ENCODE assay signal across 30 cellular contexts in genomic region chr5:27048507-27048906, GRCh38. TPM values are rescaled to one million over a fixed set of nuclear protein-coding genes. Genes with fewer than 3 reads are reported as not detected.
"Had no signal": no experiment of that assay in that cellular context is flagged by ENCODE, and none has a peak within 500 bp of the region (broad histone marks: within the 10 kb centered on the region; RNA-seq: fewer than 3 reads in every experiment).

No MANE protein-coding gene starts in this region.

- H3K36me3 ChIP-seq: breast epithelium, MG63, SJSA1 had no signal

- H3K4me3 ChIP-seq: breast epithelium, MG63, SJSA1 had no signal

- H3K27me3 ChIP-seq: breast epithelium, MG63, SJSA1 had no signal

- H3K27ac Mint-ChIP-seq: activated CD4-positive, alpha-beta memory T cell treated with anti-CD3 and anti-CD28 coated beads for 36 hours; activated CD4-positive, alpha-beta T cell treated with anti-CD3 and anti-CD28 coated beads, Interleukin-2, amount 10 ng/mL, durations not matched to agents 7 days and 5 days; activated naive CD4-positive, alpha-beta T cell treated with anti-CD3 and anti-CD28 coated beads, Interleukin-2, amount 10 ng/mL, durations not matched to agents 7 days and 5 days; activated naive CD8-positive, alpha-beta T cell treated with anti-CD3 and anti-CD28 coated beads for 36 hours; activated T-helper 17 cell treated with anti-CD3 and anti-CD28 coated beads, Interleukin-2, amount 50 U/mL, for 72 hours had no signal

- H3K36me3 Mint-ChIP-seq: activated CD4-positive, alpha-beta memory T cell treated with anti-CD3 and anti-CD28 coated beads for 36 hours; activated naive CD4-positive, alpha-beta T cell treated with anti-CD3 and anti-CD28 coated beads, Interleukin-2, amount 10 ng/mL, durations not matched to agents 7 days and 5 days; activated naive CD8-positive, alpha-beta T cell treated with anti-CD3 and anti-CD28 coated beads for 36 hours had no signal

- H3K4me1 ChIP-seq: breast epithelium, SJSA1 had no signal

- FAIRE-seq: TTC549 had no signal

- H3K27ac ChIP-seq: breast epithelium, SJSA1 had no signal

- H3K27me3 Mint-ChIP-seq: activated CD4-positive, alpha-beta memory T cell treated with anti-CD3 and anti-CD28 coated beads for 36 hours; activated CD4-positive, alpha-beta T cell treated with anti-CD3 and anti-CD28 coated beads, Interleukin-2, amount 10 ng/mL, durations not matched to agents 7 days and 5 days; activated naive CD4-positive, alpha-beta T cell treated with anti-CD3 and anti-CD28 coated beads, Interleukin-2, amount 10 ng/mL, durations not matched to agents 7 days and 5 days; activated naive CD8-positive, alpha-beta T cell treated with anti-CD3 and anti-CD28 coated beads for 36 hours; activated T-helper 17 cell treated with anti-CD3 and anti-CD28 coated beads, Interleukin-2, amount 50 U/mL, for 72 hours had no signal

- DNase-seq: activated CD4-positive, alpha-beta memory T cell treated with anti-CD3 and anti-CD28 coated beads for 36 hours; activated CD4-positive, alpha-beta T cell treated with anti-CD3 and anti-CD28 coated beads, Interleukin-2, amount 10 ng/mL, durations not matched to agents 7 days and 5 days; activated CD4-positive, CD25-positive, alpha-beta regulatory T cell; activated CD8-positive, alpha-beta memory T cell treated with anti-CD3 and anti-CD28 coated beads for 24 hours; activated gamma-delta T cell; activated naive CD4-positive, alpha-beta T cell treated with anti-CD3 and anti-CD28 coated beads, Interleukin-2, amount 10 ng/mL, durations not matched to agents 7 days and 5 days; activated naive CD8-positive, alpha-beta T cell treated with anti-CD3 and anti-CD28 coated beads for 36 hours; activated T-cell treated with anti-CD3 and anti-CD28 coated beads for 4 hours; activated T-cell treated with anti-CD3 and anti-CD28 coated beads, Interleukin-2, amount 50 U/mL, for 48 hours; aorta; caudate nucleus; MG63; MV-4-11; NCI-H1092 treated with DMSO at 0.1 percent for 48 hours; NCI-H1436; NCI-H1694 treated with DMSO at 0.1 percent for 48 hours; NCI-H2029 treated with DMSO at 0.1 percent for 48 hours; NCI-H345; NCI-H510A; NCI-H69; NK-92 treated with Interleukin-12 subunit alpha and Interleukin-12 subunit beta, amount 100 ng/mL, for 24 hours; PC-3; SHP77; T-helper 2 cell; T1000 had no signal

- H3K4me3 Mint-ChIP-seq: activated CD4-positive, alpha-beta memory T cell treated with anti-CD3 and anti-CD28 coated beads for 36 hours; activated CD4-positive, alpha-beta T cell treated with anti-CD3 and anti-CD28 coated beads, Interleukin-2, amount 10 ng/mL, durations not matched to agents 7 days and 5 days; activated naive CD4-positive, alpha-beta T cell treated with anti-CD3 and anti-CD28 coated beads, Interleukin-2, amount 10 ng/mL, durations not matched to agents 7 days and 5 days; activated naive CD8-positive, alpha-beta T cell treated with anti-CD3 and anti-CD28 coated beads for 36 hours; activated T-helper 17 cell treated with anti-CD3 and anti-CD28 coated beads, Interleukin-2, amount 50 U/mL, for 72 hours had no signal

- H3K9me3 Mint-ChIP-seq: activated naive CD8-positive, alpha-beta T cell treated with anti-CD3 and anti-CD28 coated beads for 36 hours had no signal

- H3K4me1 Mint-ChIP-seq: activated CD4-positive, alpha-beta T cell treated with anti-CD3 and anti-CD28 coated beads, Interleukin-2, amount 10 ng/mL, durations not matched to agents 7 days and 5 days; activated naive CD4-positive, alpha-beta T cell treated with anti-CD3 and anti-CD28 coated beads, Interleukin-2, amount 10 ng/mL, durations not matched to agents 7 days and 5 days; activated naive CD8-positive, alpha-beta T cell treated with anti-CD3 and anti-CD28 coated beads for 36 hours; activated T-helper 17 cell treated with anti-CD3 and anti-CD28 coated beads, Interleukin-2, amount 50 U/mL, for 72 hours had no signal

- ATAC-seq: activated T-helper 17 cell treated with anti-CD3 and anti-CD28 coated beads, Interleukin-2, amount 50 U/mL, for 72 hours; PC-3 had no signal

- H3K9me3 ChIP-seq: breast epithelium, MG63, SJSA1 had no signal

RNA-seq across cellular contexts. Expression of gene CDH9, which starts 10.1 kb away (rescaled TPM):
- total RNA-seq: activated CD4-positive, alpha-beta memory T cell treated with anti-CD3 and anti-CD28 coated beads for 36 hours; activated CD4-positive, alpha-beta T cell treated with anti-CD3 and anti-CD28 coated beads, Interleukin-2, amount 10 ng/mL, durations not matched to agents 7 days and 5 days; activated naive CD8-positive, alpha-beta T cell treated with anti-CD3 and anti-CD28 coated beads for 36 hours; activated T-helper 17 cell treated with anti-CD3 and anti-CD28 coated beads, Interleukin-2, amount 50 U/mL, for 72 hours; aorta; breast epithelium; PC-3; SJSA1 had no signal
- polyA plus RNA-seq: adipose tissue, aorta had no signal
